Comparison of ENCODE assay signal across 8 cellular contexts in genomic region chr4:41216294-41217019, GRCh38. TPM values are rescaled to one million over a fixed set of nuclear protein-coding genes. Genes with fewer than 3 reads are reported as not detected.
DNase-seq lines count a peak whose midpoint lies in the region; ATAC-seq and TF ChIP-seq lines count a peak whose summit lies in the region.

No MANE protein-coding gene starts in this region.

- H3K4me3 ChIP-seq in ACC112 (ENCODE audit: low read depth, low read length) = peak overlapping the region; percentile 93
- peak overlapping the region; percentile 89 for H3K4me3 ChIP-seq in endodermal cell (ENCODE audit: low read length)
- peak overlapping the region; percentile 16 for H3K4me3 ChIP-seq in mucosa of descending colon

- peak overlapping the region; percentile 95 for H3K9ac ChIP-seq in endodermal cell (ENCODE audit: extremely low read depth, low read length, poor library complexity, severe bottlenecking)

- no peaks in the 10 kb centered on the region for H3K9me3 Mint-ChIP-seq in activated CD4-positive, alpha-beta T cell treated with anti-CD3 and anti-CD28 coated beads, Interleukin-2, amount 10 ng/mL, durations not matched to agents 7 days and 5 days
- H3K9me3 Mint-ChIP-seq in endodermal cell = no peaks in the 10 kb centered on the region

- H3K27me3 ChIP-seq in ACC112 (ENCODE audit: insufficient read depth, low read length) (no peaks in the 10 kb centered on the region), endodermal cell (ENCODE audit: control insufficient read depth, insufficient read depth, low read length, poor library complexity, severe bottlenecking) (no peaks in the 10 kb centered on the region)

- peak overlapping the region; percentile 77 for H3K27ac ChIP-seq in ACC112 (ENCODE audit: low read depth, low read length)
- H3K27ac ChIP-seq in endodermal cell (ENCODE audit: low read depth, low read length) = peak overlapping the region; percentile 85

- H3K79me2 ChIP-seq in ACC112 (ENCODE audit: control insufficient read depth, insufficient read depth, low read length, unreplicated experiment) = peaks cover 28% of the 10 kb centered on the region

- H3K27ac Mint-ChIP-seq in activated CD4-positive, alpha-beta T cell treated with anti-CD3 and anti-CD28 coated beads, Interleukin-2, amount 10 ng/mL, durations not matched to agents 7 days and 5 days = no peak overlapping the region
- peak overlapping the region; percentile 97 for H3K27ac Mint-ChIP-seq in endodermal cell

- H3K4me1 ChIP-seq in ACC112 (ENCODE audit: control insufficient read depth, insufficient read depth, low read length, unreplicated experiment) (peaks cover 20% of the 10 kb centered on the region), endodermal cell (ENCODE audit: control insufficient read depth, insufficient read depth, low read length) (peaks cover 3% of the 10 kb centered on the region), mucosa of descending colon (ENCODE audit: low read depth) (peaks cover 6% of the 10 kb centered on the region)

- intact Hi-C loops in mucosa of descending colon (cut with DNase I, micrococcal nuclease) = loop anchor here in 1 of 2 donors (5.0 to 10.0 kb wide), 2 partner anchors 242 to 289 kb away; no protein-coding TSS in a partner anchor

- 2 to 6% methylated on average over 29 to 59 of the region's 59 CpGs for WGBS in endodermal cell (ENCODE audit: insufficient coverage in 1 of 2, insufficient read length in 1 of 2), 2 experiments

- H3K4me3 Mint-ChIP-seq in activated CD4-positive, alpha-beta T cell treated with anti-CD3 and anti-CD28 coated beads, Interleukin-2, amount 10 ng/mL, durations not matched to agents 7 days and 5 days = peak overlapping the region; percentile 72
- H3K4me3 Mint-ChIP-seq in endodermal cell = peak overlapping the region; percentile 77

- H3K9me3 ChIP-seq in endodermal cell (ENCODE audit: control insufficient read depth, low read length) (no peaks in the 10 kb centered on the region), mucosa of descending colon (no peaks in the 10 kb centered on the region)

- DNase-seq in NCI-H2107 treated with DMSO at 0.1 percent for 48 hours (lab: John Stamatoyannopoulos, UW; ENCODE audit: unreplicated experiment) (peak; percentile 42), endodermal cell (peak; percentile 97), mucosa of descending colon (peak; percentile 80 to 88 (median 87))
- peak; percentile 59 for DNase-seq in activated CD4-positive, alpha-beta T cell treated with anti-CD3 and anti-CD28 coated beads, Interleukin-2, amount 10 ng/mL, durations not matched to agents 7 days and 5 days
- peak; percentile 27 for DNase-seq in stimulated activated naive CD4-positive, alpha-beta T cell treated with Interleukin-2 at 50 U/mL for 16 hours (lab: John Stamatoyannopoulos, UW)

- H3K36me3 ChIP-seq in ACC112 (ENCODE audit: insufficient read depth, low read length) = no peaks in the 10 kb centered on the region
- no peaks in the 10 kb centered on the region for H3K36me3 ChIP-seq in endodermal cell (ENCODE audit: control insufficient read depth, insufficient read depth, low read length)
- no peaks in the 10 kb centered on the region for H3K36me3 ChIP-seq in mucosa of descending colon (ENCODE audit: low read depth)

- H3K27me3 Mint-ChIP-seq in activated CD4-positive, alpha-beta T cell treated with anti-CD3 and anti-CD28 coated beads, Interleukin-2, amount 10 ng/mL, durations not matched to agents 7 days and 5 days = peaks cover 71% of the 10 kb centered on the region
- H3K27me3 Mint-ChIP-seq in endodermal cell (ENCODE audit: insufficient read depth) = peaks cover 6% of the 10 kb centered on the region

- CTCF ChIA-PET in activated CD4-positive, alpha-beta T cell treated with anti-CD3 and anti-CD28 coated beads, Interleukin-2, amount 10 ng/mL, durations not matched to agents 7 days and 5 days (lab: Charles Lee) = interaction anchor here (0.6 to 1.7 kb wide), 2 partner anchors 11 to 711 kb away, joined by 4 read pairs; no protein-coding TSS in a partner anchor

- POLR2A ChIA-PET in activated CD4-positive, alpha-beta T cell treated with anti-CD3 and anti-CD28 coated beads, Interleukin-2, amount 10 ng/mL, durations not matched to agents 7 days and 5 days (lab: Charles Lee) = no interaction called here

- TF ChIP-seq CTCF in endodermal cell (conservative IDR thresholded peaks at IDR 0.05) = peak; percentile 58
- no peak for TF ChIP-seq CTCF in mucosa of descending colon (IDR thresholded peaks at IDR 0.05)

- H3K4me1 Mint-ChIP-seq in activated CD4-positive, alpha-beta T cell treated with anti-CD3 and anti-CD28 coated beads, Interleukin-2, amount 10 ng/mL, durations not matched to agents 7 days and 5 days = peaks cover 31% of the 10 kb centered on the region
- peaks cover 26% of the 10 kb centered on the region for H3K4me1 Mint-ChIP-seq in endodermal cell

- H2AFZ ChIP-seq in ACC112 (ENCODE audit: low read length, unreplicated experiment) = peak overlapping the region; percentile 85

- H3K36me3 Mint-ChIP-seq in activated CD4-positive, alpha-beta T cell treated with anti-CD3 and anti-CD28 coated beads, Interleukin-2, amount 10 ng/mL, durations not matched to agents 7 days and 5 days (ENCODE audit: low read depth) = no peaks in the 10 kb centered on the region
- no peaks in the 10 kb centered on the region for H3K36me3 Mint-ChIP-seq in endodermal cell (ENCODE audit: low read depth)

- ATAC-seq in GM18517 (IDR thresholded peaks at IDR 0.05; ENCODE audit: unreplicated experiment) (peak; percentile 45), HG03039 (IDR thresholded peaks at IDR 0.05; ENCODE audit: unreplicated experiment) (peak; percentile 48), mucosa of descending colon (peak; percentile 68)

RNA-seq across cellular contexts. Expression of gene APBB2, which starts 2.1 kb away (rescaled TPM):
- total RNA-seq in activated CD4-positive, alpha-beta T cell treated with anti-CD3 and anti-CD28 coated beads, Interleukin-2, amount 10 ng/mL, durations not matched to agents 7 days and 5 days = under 1 TPM; 0.45 to 0.62 TPM
- total RNA-seq in endodermal cell (10 to 100 TPM; 56.1 to 64.8 TPM), mucosa of descending colon (10 to 100 TPM; 26.3 to 68.3 (median 29.6) TPM)
- 63.0 TPM for polyA plus RNA-seq in endodermal cell (2013, experiment 1 of 2)
- 57.6 TPM for polyA plus RNA-seq in endodermal cell (2013, experiment 2 of 2)

RNA-seq across cellular contexts. Expression of gene UCHL1, which starts 40.3 kb away (rescaled TPM):
- not detected for total RNA-seq in activated CD4-positive, alpha-beta T cell treated with anti-CD3 and anti-CD28 coated beads, Interleukin-2, amount 10 ng/mL, durations not matched to agents 7 days and 5 days
- total RNA-seq in endodermal cell (100 to 1,000 TPM; 390 to 562 TPM), mucosa of descending colon (10 to 100 TPM in 2 of 3 donors, 1 to 10 TPM in 1; 4.1 to 76.0 (median 11.1) TPM)
- polyA plus RNA-seq in endodermal cell (2013, experiment 1 of 2) = 408 TPM
- 403 TPM for polyA plus RNA-seq in endodermal cell (2013, experiment 2 of 2)

Comparison
In these comparisons a context has a peak if more than half of its experiments do, and no peak if none do; other contexts are left out.
1. Peak in every context shown above with its lines: DNase-seq, ATAC-seq, H3K4me3 ChIP-seq and H3K27ac ChIP-seq.
2. H3K4me3 ChIP-seq: peak in every context shown above with its lines; median percentile 93 in ACC112; 89 in endodermal cell; 16 in mucosa of descending colon.
3. DNase-seq: peak in every context shown above with its lines; median percentile 97 in endodermal cell; 87 in mucosa of descending colon; 59 in activated CD4-positive, alpha-beta T cell treated with anti-CD3 and anti-CD28 coated beads, Interleukin-2, amount 10 ng/mL, durations not matched to agents 7 days and 5 days; 42 in NCI-H2107 treated with DMSO at 0.1 percent for 48 hours; 27 in stimulated activated naive CD4-positive, alpha-beta T cell treated with Interleukin-2 at 50 U/mL for 16 hours.
4. RNA of gene APBB2, which starts 2.1 kb away (total RNA-seq): 56.1 to 64.8 TPM in endodermal cell and 26.3 to 68.3 TPM in mucosa of descending colon; 0.45 to 0.62 TPM in activated CD4-positive, alpha-beta T cell treated with anti-CD3 and anti-CD28 coated beads, Interleukin-2, amount 10 ng/mL, durations not matched to agents 7 days and 5 days; every median in the first group is over 10 times any median in the second.
5. RNA of gene UCHL1, which starts 40.3 kb away (total RNA-seq): 390 to 562 TPM in endodermal cell; 4.1 to 76.0 TPM in mucosa of descending colon and not detected in activated CD4-positive, alpha-beta T cell treated with anti-CD3 and anti-CD28 coated beads, Interleukin-2, amount 10 ng/mL, durations not matched to agents 7 days and 5 days; every median in the first group is over 4 times any median in the second.